ENCODE assay signal across 20 cellular contexts in genomic region chr1:205604825-205605544, GRCh38. TPM values are rescaled to one million over a fixed set of nuclear protein-coding genes. Genes with fewer than 3 reads are reported as not detected.
DNase-seq lines count a peak whose midpoint lies in the region; ATAC-seq, FAIRE-seq and TF ChIP-seq lines count a peak whose summit lies in the region.
"Had no signal": no experiment of that assay in that cellular context is flagged by ENCODE, and none has a peak within 500 bp of the region (broad histone marks: within the 10 kb centered on the region; RNA-seq: fewer than 3 reads in every experiment).

No MANE protein-coding gene starts in this region.

- SMC1A ChIA-PET in GM12878 (lab: Charles Lee; ENCODE audit: uncharacterized antibody, unreplicated experiment): interaction anchor here (1.1 to 1.3 kb wide), 2 partner anchors 9 to 24 kb away, joined by 3 to 5 read pairs; no protein-coding TSS in a partner anchor

- no peak for DNase-seq in activated T-cell treated with anti-CD3 and anti-CD28 coated beads, Interleukin-2, amount 50 U/mL, for 24 hours
- no peak for DNase-seq in activated T-cell treated with anti-CD3 and anti-CD28 coated beads, Interleukin-2, amount 50 U/mL, for 4 hours
- DNase-seq in NOMO-1 treated with dmso at 0.1 percent for 144 hours (lab: John Stamatoyannopoulos, UW; ENCODE audit: unreplicated experiment) (peak; percentile 82), GM12878 (ENCODE audit: low read depth, low spot score) (no peak), sigmoid colon (peak; percentile 28), HuH-7 (ENCODE audit: low spot score) (no peak), GM23248 (no peak), SK-N-SH (no peak)
- DNase-seq: activated CD4-positive, CD25-positive, alpha-beta regulatory T cell; activated naive CD8-positive, alpha-beta T cell treated with anti-CD3 and anti-CD28 coated beads, Interleukin-2, amount 10 ng/mL, durations not matched to agents 7 days and 5 days; naive B cell; NCI-H2029 treated with DMSO at 0.1 percent for 48 hours; NCI-H524 treated with DMSO at 0.1 percent for 48 hours; Peyer's patch; small intestine; stimulated activated naive B cell treated with anti-CD40 and anti-IgM and Interleukin-4, amounts not matched to agents 10 μg/mL and 1 μg/mL and 100 μg/mL, for 72 hours; T-cell had no signal

- intact Hi-C loops in GM12878 (cut with micrococcal nuclease; ENCODE audit: unreplicated experiment) (no loop called here), sigmoid colon (cut with DNase I) (no loop called here)

- H2AFZ ChIP-seq in GM12878 (ENCODE audit: control insufficient read depth, low read depth, low read length) (no peak overlapping the region), GM23248 (no peak overlapping the region), SK-N-SH (ENCODE audit: low read depth) (no peak overlapping the region)

- peak overlapping the region; percentile 22 for H3K27ac Mint-ChIP-seq in activated T-cell treated with anti-CD3 and anti-CD28 coated beads, Interleukin-2, amount 50 U/mL, for 24 hours
- H3K27ac Mint-ChIP-seq: activated naive CD8-positive, alpha-beta T cell treated with anti-CD3 and anti-CD28 coated beads, Interleukin-2, amount 10 ng/mL, durations not matched to agents 7 days and 5 days; stimulated activated naive B cell treated with anti-CD40 and anti-IgM and Interleukin-4, amounts not matched to agents 10 μg/mL and 1 μg/mL and 100 μg/mL, for 72 hours had no signal

- POLR2A ChIA-PET in GM12878 (lab: Charles Lee) (no interaction called here), SK-N-SH (lab: Yijun Ruan, JAX) (no interaction called here)

- peaks cover 2 to 9% of the 10 kb centered on the region in 2 experiments for H3K36me3 ChIP-seq in GM12878 (ENCODE audit: control insufficient read depth in 2 of 2, insufficient read depth in 2 of 2, low read length in 1 of 2)
- H3K36me3 ChIP-seq in sigmoid colon: peaks cover 0 to 9% (median 0%) of the 10 kb centered on the region in 4 donors
- peaks cover 4% of the 10 kb centered on the region; the same call in 1 of the 2 replicates for H3K36me3 ChIP-seq in GM23248 (ENCODE audit: low read depth)
- peaks cover 24 to 25% of the 10 kb centered on the region in 2 experiments for H3K36me3 ChIP-seq in SK-N-SH (replicated peaks in 1 of 2; ENCODE audit: control insufficient read depth in 1 of 2, insufficient read depth in 2 of 2, low read length in 1 of 2)
- H3K36me3 ChIP-seq: cardiac muscle cell had no signal

- H3K9me3 ChIP-seq in GM12878 (replicated peaks; ENCODE audit: control insufficient read depth, insufficient read depth, low read length) (no peaks in the 10 kb centered on the region; the same call in 2 of the 3 replicates), sigmoid colon (no peaks in the 10 kb centered on the region), GM23248 (ENCODE audit: low read depth) (no peaks in the 10 kb centered on the region), SK-N-SH (no peaks in the 10 kb centered on the region)
- H3K9me3 ChIP-seq: Peyer's patch had no signal

- in situ Hi-C loops in GM12878 (cut with MboI) (no loop called here), GM23248 (cut with MboI) (no loop called here)

- TF ChIP-seq POLR2A in GM12878 (IDR thresholded peaks at IDR 0.05; ENCODE audit: low read depth, low read length) (no peak), sigmoid colon (IDR thresholded peaks at IDR 0.05) (no peak)

- peaks cover 12% of the 10 kb centered on the region; the same call in 1 of the 2 replicates for H3F3A ChIP-seq in GM23248 (ENCODE audit: insufficient read depth)
- peaks cover 14% of the 10 kb centered on the region for H3F3A ChIP-seq in SK-N-SH (replicated peaks; ENCODE audit: insufficient read depth)

- H4K20me1 ChIP-seq in GM12878 (ENCODE audit: control insufficient read depth, insufficient read depth) (no peaks in the 10 kb centered on the region), GM23248 (ENCODE audit: insufficient read depth) (no peaks in the 10 kb centered on the region), SK-N-SH (ENCODE audit: insufficient read depth) (no peaks in the 10 kb centered on the region; the same call in 1 of the 2 replicates)

- no peak overlapping the region for H3K4me2 ChIP-seq in GM12878 (ENCODE audit: control insufficient read depth, insufficient read depth)
- H3K4me2 ChIP-seq in GM23248 (ENCODE audit: unreplicated experiment): no peak overlapping the region
- no peak overlapping the region for H3K4me2 ChIP-seq in SK-N-SH

- CTCF ChIA-PET in GM12878 (lab: Yijun Ruan, JAX): interaction anchor here (1.3 kb wide), 1 partner anchor 13 kb away, joined by 3 read pairs; no protein-coding TSS in a partner anchor
- CTCF ChIA-PET in SK-N-SH (lab: Yijun Ruan, JAX): interaction anchor here (1.0 kb wide), 1 partner anchor 13 kb away, joined by 4 read pairs; no protein-coding TSS in a partner anchor

- no peak for TF ChIP-seq EP300 in GM12878 (IDR thresholded peaks at IDR 0.05; ENCODE audit: borderline replicate concordance in 1 of 2, control insufficient read depth in 1 of 2, low read depth in 2 of 2, low read length in 2 of 2)
- TF ChIP-seq EP300 in sigmoid colon (IDR thresholded peaks at IDR 0.05): no peak
- TF ChIP-seq EP300 in SK-N-SH (IDR thresholded peaks at IDR 0.05; ENCODE audit: borderline replicate concordance in 1 of 2, low read depth in 1 of 2, low read length in 1 of 2): no peak

- no peak overlapping the region for H3K4me3 Mint-ChIP-seq in activated T-cell treated with anti-CD3 and anti-CD28 coated beads, Interleukin-2, amount 50 U/mL, for 24 hours
- no peak overlapping the region for H3K4me3 Mint-ChIP-seq in activated T-cell treated with anti-CD3 and anti-CD28 coated beads, Interleukin-2, amount 50 U/mL, for 4 hours
- H3K4me3 Mint-ChIP-seq: activated naive CD8-positive, alpha-beta T cell treated with anti-CD3 and anti-CD28 coated beads, Interleukin-2, amount 10 ng/mL, durations not matched to agents 7 days and 5 days; stimulated activated naive B cell treated with anti-CD40 and anti-IgM and Interleukin-4, amounts not matched to agents 10 μg/mL and 1 μg/mL and 100 μg/mL, for 72 hours; T-cell had no signal

- peaks cover 1% of the 10 kb centered on the region for H3K79me2 ChIP-seq in GM12878 (ENCODE audit: control insufficient read depth, insufficient read depth, low read length)
- peaks cover 28% of the 10 kb centered on the region for H3K79me2 ChIP-seq in GM23248 (ENCODE audit: insufficient read depth)
- peaks cover 22% of the 10 kb centered on the region for H3K79me2 ChIP-seq in SK-N-SH (ENCODE audit: insufficient read depth)

- H3K9me3 Mint-ChIP-seq in activated T-cell treated with anti-CD3 and anti-CD28 coated beads, Interleukin-2, amount 50 U/mL, for 24 hours: no peaks in the 10 kb centered on the region
- H3K9me3 Mint-ChIP-seq in activated T-cell treated with anti-CD3 and anti-CD28 coated beads, Interleukin-2, amount 50 U/mL, for 4 hours: no peaks in the 10 kb centered on the region
- H3K9me3 Mint-ChIP-seq: activated naive CD8-positive, alpha-beta T cell treated with anti-CD3 and anti-CD28 coated beads, Interleukin-2, amount 10 ng/mL, durations not matched to agents 7 days and 5 days; naive B cell; stimulated activated naive B cell treated with anti-CD40 and anti-IgM and Interleukin-4, amounts not matched to agents 10 μg/mL and 1 μg/mL and 100 μg/mL, for 72 hours; T-cell had no signal

- H3K9me2 ChIP-seq in GM23248 (ENCODE audit: insufficient read depth) (no peaks in the 10 kb centered on the region), SK-N-SH (no peaks in the 10 kb centered on the region)

- H3K36me3 Mint-ChIP-seq in activated T-cell treated with anti-CD3 and anti-CD28 coated beads, Interleukin-2, amount 50 U/mL, for 24 hours (ENCODE audit: low read depth): peaks cover 72% of the 10 kb centered on the region
- H3K36me3 Mint-ChIP-seq in activated T-cell treated with anti-CD3 and anti-CD28 coated beads, Interleukin-2, amount 50 U/mL, for 4 hours (ENCODE audit: insufficient read depth): peaks cover 30% of the 10 kb centered on the region

- TF ChIP-seq RAD21 in GM12878 (IDR thresholded peaks at IDR 0.05; ENCODE audit: insufficient read depth, low read depth, low read length) (no peak), SK-N-SH (IDR thresholded peaks at IDR 0.05; ENCODE audit: low read length) (no peak)

- peaks cover 17% of the 10 kb centered on the region for H3K4me1 ChIP-seq in GM12878 (ENCODE audit: control insufficient read depth, insufficient read depth, low read length)
- H3K4me1 ChIP-seq in sigmoid colon: peaks cover 0 to 8% (median 4%) of the 10 kb centered on the region in 4 donors
- peaks cover 2% of the 10 kb centered on the region; the same call in 1 of the 2 replicates for H3K4me1 ChIP-seq in GM23248 (ENCODE audit: insufficient read depth)
- peaks cover 2 to 12% of the 10 kb centered on the region in 2 experiments; a peak in 3 of 4 replicates for H3K4me1 ChIP-seq in SK-N-SH (ENCODE audit: control insufficient read depth in 1 of 2, insufficient read depth in 2 of 2, low read depth in 1 of 2, low read length in 1 of 2)
- H3K4me1 ChIP-seq: Peyer's patch had no signal

- no peak for ATAC-seq in activated T-cell treated with anti-CD3 and anti-CD28 coated beads, Interleukin-2, amount 50 U/mL, for 4 hours
- no peak for ATAC-seq in GM12878
- ATAC-seq: stimulated activated naive B cell treated with anti-CD40 and anti-IgM and Interleukin-4, amounts not matched to agents 10 μg/mL and 1 μg/mL and 100 μg/mL, for 72 hours; T-cell had no signal

- RAD21 ChIA-PET in GM12878 (lab: Charles Lee; ENCODE audit: unreplicated experiment): no interaction called here

- no peak for TF ChIP-seq CTCF in GM12878 (IDR thresholded peaks at IDR 0.05 in 2 of 3, conservative IDR thresholded peaks at IDR 0.05 in 1 of 3; ENCODE audit: control insufficient read depth in 2 of 3, extremely low read depth in 1 of 3, insufficient read depth in 1 of 3, low read depth in 3 of 3, low read length in 3 of 3)
- no peak for TF ChIP-seq CTCF in sigmoid colon (IDR thresholded peaks at IDR 0.05)
- no peak for TF ChIP-seq CTCF in SK-N-SH (IDR thresholded peaks at IDR 0.05)

- 61% methylated on average over 5 of the region's 5 CpGs for WGBS in GM12878 (ENCODE audit: insufficient coverage, insufficient replicate concordance, low lambda C conversion rate, missing lambda C conversion rate)
- WGBS in sigmoid colon, 2 donors: 82 to 90% methylated on average over 5 of the region's 5 CpGs
- 96 to 99% methylated on average over 5 of the region's 5 CpGs for WGBS in GM23248 (ENCODE audit: low coverage in 1 of 2, low lambda C conversion rate in 2 of 2, missing lambda C conversion rate in 2 of 2), 2 experiments
- 97% methylated on average over 5 of the region's 5 CpGs for WGBS in SK-N-SH (ENCODE audit: low lambda C conversion rate)

- no peaks in the 10 kb centered on the region for H3K27me3 ChIP-seq in GM12878 (replicated peaks in 1 of 2; ENCODE audit: control insufficient read depth in 2 of 2, insufficient read depth in 2 of 2, low read length in 1 of 2)
- H3K27me3 ChIP-seq in sigmoid colon: no peaks in the 10 kb centered on the region
- H3K27me3 ChIP-seq in GM23248 (replicated peaks; ENCODE audit: insufficient read depth): no peaks in the 10 kb centered on the region
- no peaks in the 10 kb centered on the region for H3K27me3 ChIP-seq in SK-N-SH (ENCODE audit: insufficient read depth)
- H3K27me3 ChIP-seq: cardiac muscle cell, Peyer's patch had no signal

- no TSS peak for BruUV-seq in GM12878 (replicated peaks; lab: Mats Ljungman, UMichigan)

- no peak for FAIRE-seq in GM12878 (lab: Jason Lieb, UNC)
- FAIRE-seq: A204.1, GM19239, small intestine had no signal

- no peak overlapping the region for H3K4me3 ChIP-seq in GM12878
- H3K4me3 ChIP-seq in sigmoid colon: no peak overlapping the region
- H3K4me3 ChIP-seq in GM23248: no peak overlapping the region
- H3K4me3 ChIP-seq in SK-N-SH (ENCODE audit: low read depth in 2 of 2, low read length in 1 of 2): no peak overlapping the region
- H3K4me3 ChIP-seq: cardiac muscle cell, Peyer's patch had no signal

- peaks cover 46% of the 10 kb centered on the region for H3K4me1 Mint-ChIP-seq in activated T-cell treated with anti-CD3 and anti-CD28 coated beads, Interleukin-2, amount 50 U/mL, for 24 hours (ENCODE audit: low read depth)
- H3K4me1 Mint-ChIP-seq in activated T-cell treated with anti-CD3 and anti-CD28 coated beads, Interleukin-2, amount 50 U/mL, for 4 hours (ENCODE audit: low read depth): peaks cover 33% of the 10 kb centered on the region

- H3K9ac ChIP-seq in GM12878 (ENCODE audit: control insufficient read depth, insufficient read depth, low read length): no peak overlapping the region
- H3K9ac ChIP-seq in GM23248: no peak overlapping the region
- H3K9ac ChIP-seq in SK-N-SH: no peak overlapping the region

- no peaks in the 10 kb centered on the region for H3K27me3 Mint-ChIP-seq in activated T-cell treated with anti-CD3 and anti-CD28 coated beads, Interleukin-2, amount 50 U/mL, for 24 hours
- H3K27me3 Mint-ChIP-seq in activated T-cell treated with anti-CD3 and anti-CD28 coated beads, Interleukin-2, amount 50 U/mL, for 4 hours (ENCODE audit: low read depth): no peaks in the 10 kb centered on the region
- H3K27me3 Mint-ChIP-seq: activated naive CD8-positive, alpha-beta T cell treated with anti-CD3 and anti-CD28 coated beads, Interleukin-2, amount 10 ng/mL, durations not matched to agents 7 days and 5 days; naive B cell; stimulated activated naive B cell treated with anti-CD40 and anti-IgM and Interleukin-4, amounts not matched to agents 10 μg/mL and 1 μg/mL and 100 μg/mL, for 72 hours; T-cell had no signal

- H3K27ac ChIP-seq in GM12878 (ENCODE audit: control insufficient read depth, insufficient read depth): no peak overlapping the region
- H3K27ac ChIP-seq in sigmoid colon: no peak overlapping the region
- H3K27ac ChIP-seq in GM23248: no peak overlapping the region
- no peak overlapping the region for H3K27ac ChIP-seq in SK-N-SH (ENCODE audit: low read depth in 2 of 2, low read length in 1 of 2)
- H3K27ac ChIP-seq: cardiac muscle cell, Peyer's patch had no signal

RNA-seq across cellular contexts. Expression of gene ELK4, which starts 26.8 kb away (rescaled TPM):
- 100 to 1,000 TPM in 2 of 3 donors, 10 to 100 TPM in 1; 90.7 to 103 (median 101) TPM for total RNA-seq in activated T-cell treated with anti-CD3 and anti-CD28 coated beads, Interleukin-2, amount 50 U/mL, for 4 hours
- 64.5 and 67.4 TPM in 2 replicates for total RNA-seq in GM12878 (2013; cell fraction: nucleolus; rRNA removed)
- total RNA-seq in GM12878 (2014; rRNA removed): 20.1 and 22.5 TPM in 2 replicates
- 36.2 and 39.0 TPM in 2 replicates for total RNA-seq in GM12878 (2014; rRNA removed; fragmentation: Illumina TruSeq; extraction: Trizol)
- 70.7 and 71.5 TPM in 2 replicates for total RNA-seq in GM12878 (2021)
- polyA plus RNA-seq in GM12878 (2011; ENCODE audit: low read depth): 12.2 TPM
- 21.8 and 27.6 TPM in 2 replicates for polyA plus RNA-seq in GM12878 (2011; rRNA removed)
- polyA plus RNA-seq in GM12878 (2011; cell fraction: cytosol; rRNA removed): 8.6 and 10.9 TPM in 2 replicates
- polyA plus RNA-seq in GM12878 (2011; cell fraction: nucleus; rRNA removed): 14.3 and 15.4 TPM in 2 replicates
- polyA plus RNA-seq in GM12878 (2012): 16.3 and 17.6 TPM in 2 replicates
- 24.6 and 32.2 TPM in 2 replicates for polyA plus RNA-seq in GM12878 (2014; fragmentation: Illumina TruSeq; extraction: Trizol)
- 10 to 100 TPM in 1 of 2 experiments, 1 to 10 TPM in 1; 5.2 to 11.9 TPM for polyA plus RNA-seq in GM12878 (2014; fragmentation: Nextera tagmentation; extraction: Ambion mirVana)
- polyA plus RNA-seq in GM12878 (2014; rRNA removed): 13.6 and 16.8 TPM in 2 replicates
- 1 to 10 TPM; 6.5 to 8.7 TPM for polyA plus RNA-seq in GM12878 (2016; fragmentation: Nextera tagmentation; extraction: Ambion mirVana)
- 23.1 and 23.6 TPM in 2 replicates for polyA minus RNA-seq in GM12878 (2011; rRNA and poly(A)+ RNA removed)
- 14.8 and 18.2 TPM in 2 replicates for polyA minus RNA-seq in GM12878 (2011; cell fraction: cytosol; rRNA and poly(A)+ RNA removed)
- 5.7 and 11.3 TPM in 2 replicates for polyA minus RNA-seq in GM12878 (2011; cell fraction: nucleus; rRNA and poly(A)+ RNA removed)
- 10 to 100 TPM; 18.6 to 21.0 (median 20.1) TPM for total RNA-seq in sigmoid colon
- 10 to 100 TPM in 1 of 3 donors, 1 to 10 TPM in 2; 2.4 to 10.3 (median 3.9) TPM for polyA plus RNA-seq in sigmoid colon
- 15.2 and 16.4 TPM in 2 replicates for total RNA-seq in GM23248 (2014; rRNA removed; shearing (Covaris generic))
- polyA plus RNA-seq in GM23248 (2016; fragmentation: Nextera tagmentation; extraction: Ambion mirVana): 4.4 and 5.1 TPM in 2 replicates
- polyA plus RNA-seq in SK-N-SH (2012; rRNA removed): 2.6 and 3.8 TPM in 2 replicates
- 4.0 and 5.0 TPM in 2 replicates for polyA plus RNA-seq in SK-N-SH (2012; cell fraction: cytosol; rRNA removed)
- 5.6 and 9.0 TPM in 2 replicates for polyA plus RNA-seq in SK-N-SH (2012; cell fraction: nucleus; rRNA removed)

Comparison
In these comparisons a context has a peak if more than half of its experiments do, and no peak if none do; other contexts are left out.
1. DNase-seq: peak in NOMO-1 treated with dmso at 0.1 percent for 144 hours (single experiment) and sigmoid colon (single experiment); none in activated T-cell treated with anti-CD3 and anti-CD28 coated beads, Interleukin-2, amount 50 U/mL, for 24 hours (single experiment), activated T-cell treated with anti-CD3 and anti-CD28 coated beads, Interleukin-2, amount 50 U/mL, for 4 hours (single experiment), GM12878 (single experiment), HuH-7 (single experiment), GM23248 (single experiment) and SK-N-SH (single experiment).